15 cellular contexts compared by ENCODE assay signal in the genomic region with DNA sequence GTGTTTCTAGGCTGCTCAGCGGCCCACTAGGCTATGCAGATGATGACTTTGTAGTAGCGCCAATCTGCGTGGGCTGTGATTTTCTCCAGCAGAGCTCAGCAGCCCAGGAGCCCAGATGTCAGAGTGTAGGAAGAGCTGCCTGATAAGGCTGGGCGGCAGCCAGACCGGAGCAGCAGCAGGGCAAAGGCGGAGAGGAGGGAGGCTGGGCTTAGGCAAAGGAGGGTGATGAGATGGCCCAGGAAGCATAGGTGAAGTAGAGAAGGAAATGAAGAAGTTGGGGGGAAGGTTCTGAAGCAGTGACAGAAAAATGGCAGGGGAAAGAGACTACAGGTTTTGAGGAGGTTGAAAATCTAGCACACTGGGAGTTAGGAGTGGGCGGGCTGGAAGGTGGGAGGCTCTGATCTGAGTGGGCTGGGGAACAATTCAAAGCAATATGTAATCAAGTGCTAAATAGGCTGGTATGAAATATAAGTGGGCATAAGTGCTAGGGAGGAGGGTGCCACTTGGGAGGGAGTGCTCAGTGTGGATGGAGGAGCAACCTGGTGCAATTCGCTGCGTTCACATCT. TPM values are rescaled to one million over a fixed set of nuclear protein-coding genes. Genes with fewer than 3 reads are reported as not detected.
DNase-seq lines count a peak whose midpoint lies in the region; ATAC-seq, FAIRE-seq and TF ChIP-seq lines count a peak whose summit lies in the region.
"Had no signal": no experiment of that assay in that cellular context is flagged by ENCODE, and none has a peak within 500 bp of the region (broad histone marks: within the 10 kb centered on the region; RNA-seq: fewer than 3 reads in every experiment).

No MANE protein-coding gene starts in this region.

- H3K9ac ChIP-seq in parathyroid adenoma, result no peak overlapping the region

- no peak overlapping the region for H3K4me2 ChIP-seq in parathyroid adenoma (ENCODE audit: low read length)

- no peak for FAIRE-seq in RCC 7860 (lab: Jason Lieb, UNC)

- ATAC-seq in GM21526 (IDR thresholded peaks at IDR 0.05; ENCODE audit: low FRiP score, unreplicated experiment) (no peak), HG03135 (IDR thresholded peaks at IDR 0.05; ENCODE audit: unreplicated experiment) (no peak)
- ATAC-seq: foreskin keratinocyte had no signal

- no peak for TF ChIP-seq CTCF in WERI-Rb-1 (IDR thresholded peaks at IDR 0.05; ENCODE audit: low read depth, low read length)
- TF ChIP-seq CTCF in left ventricle myocardium inferior (IDR thresholded peaks at IDR 0.05; ENCODE audit: borderline replicate concordance), result no peak
- TF ChIP-seq CTCF in parathyroid adenoma (IDR thresholded peaks at IDR 0.05), result no peak

- H3K4me3 ChIP-seq in WERI-Rb-1 (ENCODE audit: low read depth, low read length) (no peak overlapping the region), left ventricle myocardium inferior (no peak overlapping the region), parathyroid adenoma (ENCODE audit: low read depth, low read length) (no peak overlapping the region)
- H3K4me3 ChIP-seq: lung had no signal

- H3K9me3 ChIP-seq in WERI-Rb-1 (ENCODE audit: severe bottlenecking) (no peaks in the 10 kb centered on the region), left ventricle myocardium inferior (replicated peaks) (no peaks in the 10 kb centered on the region), parathyroid adenoma (ENCODE audit: control insufficient read depth, low read length) (no peaks in the 10 kb centered on the region)

- H3K36me3 ChIP-seq in WERI-Rb-1, result no peaks in the 10 kb centered on the region
- no peaks in the 10 kb centered on the region for H3K36me3 ChIP-seq in left ventricle myocardium inferior
- no peaks in the 10 kb centered on the region for H3K36me3 ChIP-seq in parathyroid adenoma (ENCODE audit: control insufficient read depth, insufficient read depth, low read length)

- H3K4me1 ChIP-seq in left ventricle myocardium inferior, result peaks cover 9% of the 10 kb centered on the region
- peaks cover 18% of the 10 kb centered on the region for H3K4me1 ChIP-seq in parathyroid adenoma
- H3K4me1 ChIP-seq: foreskin keratinocyte had no signal

- DNase-seq in HT-29 (ENCODE audit: low spot score) (peak; percentile 42), WERI-Rb-1 (peak; percentile 69), left ventricle myocardium inferior (peak; percentile 56), RCC 7860 (ENCODE audit: low spot score) (no peak), NCI-H187 (lab: John Stamatoyannopoulos, UW) (no peak)
- DNase-seq: activated CD4-positive, alpha-beta T cell treated with anti-CD3 and anti-CD28 coated beads, Interleukin-2, amount 10 ng/mL, durations not matched to agents 7 days and 5 days; activated gamma-delta T cell treated with Interleukin-2 at 50 U/mL for 16 hours; CD4-positive, alpha-beta T cell; cerebellar nuclear complex; foreskin keratinocyte; NK-92 treated with Interleukin-12 subunit alpha and Interleukin-12 subunit beta, amount 100 ng/mL, for 24 hours had no signal

- no peaks in the 10 kb centered on the region for H3K27me3 ChIP-seq in WERI-Rb-1 (ENCODE audit: insufficient read depth, low read depth, severe bottlenecking)
- H3K27me3 ChIP-seq in left ventricle myocardium inferior (ENCODE audit: low read depth), result no peaks in the 10 kb centered on the region
- H3K27me3 ChIP-seq in parathyroid adenoma (ENCODE audit: control insufficient read depth, insufficient read depth, low read length), result no peaks in the 10 kb centered on the region
- H3K27me3 ChIP-seq: foreskin keratinocyte had no signal

- H2AFZ ChIP-seq in parathyroid adenoma, result peak overlapping the region; percentile 45

- no peaks in the 10 kb centered on the region for H3K79me2 ChIP-seq in parathyroid adenoma

- intact Hi-C loops in left ventricle myocardium inferior (cut with micrococcal nuclease), result no loop called here

- H3K27ac ChIP-seq in WERI-Rb-1 (peak overlapping the region; percentile 81), left ventricle myocardium inferior (replicated peaks) (no peak overlapping the region), parathyroid adenoma (no peak overlapping the region)
- H3K27ac ChIP-seq: foreskin keratinocyte had no signal

RNA-seq across cellular contexts. Expression of a gene that starts 29.3 kb away (rescaled TPM):
- total RNA-seq in HT-29 (2014; rRNA removed; shearing (Covaris generic)), result 219 and 239 TPM in 2 replicates
- 491 TPM for total RNA-seq in left ventricle myocardium inferior

RNA-seq across cellular contexts. Expression of a gene that starts 50.6 kb away (rescaled TPM):
- 6.9 and 7.1 TPM in 2 replicates for total RNA-seq in HT-29 (2014; rRNA removed; shearing (Covaris generic))
- total RNA-seq in left ventricle myocardium inferior, result not detected
- total RNA-seq: CD4-positive, alpha-beta T cell had no signal

Comparison
In these comparisons a context has a peak if more than half of its experiments do, and no peak if none do; other contexts are left out.
1. DNase-seq: peak in HT-29 (single experiment), WERI-Rb-1 (single experiment) and left ventricle myocardium inferior (single experiment); none in RCC 7860 (single experiment) and NCI-H187 (0 of 2).